Comparison of ENCODE assay signal across 10 cellular contexts in genomic region chr11:74004694-74005615, GRCh38. TPM values are rescaled to one million over a fixed set of nuclear protein-coding genes. Genes with fewer than 3 reads are reported as not detected.
DNase-seq lines count a peak whose midpoint lies in the region; ATAC-seq, FAIRE-seq and TF ChIP-seq lines count a peak whose summit lies in the region.
"Had no signal": no experiment of that assay in that cellular context is flagged by ENCODE, and none has a peak within 500 bp of the region (broad histone marks: within the 10 kb centered on the region; RNA-seq: fewer than 3 reads in every experiment).

No MANE protein-coding gene starts in this region.

- TF ChIP-seq CTCF in WTC11 (IDR thresholded peaks at IDR 0.05), result no peak

- no peak overlapping the region for H3K27ac Mint-ChIP-seq in WTC11
- peak overlapping the region; percentile 94 for H3K27ac Mint-ChIP-seq in activated naive CD8-positive, alpha-beta T cell treated with anti-CD3 and anti-CD28 coated beads for 36 hours

- FAIRE-seq in RCC 7860 (lab: Jason Lieb, UNC), result no peak
- FAIRE-seq: colon had no signal

- CTCF ChIA-PET in WTC11 (lab: Charles Lee), result no interaction called here

- no peaks in the 10 kb centered on the region for H3K27me3 Mint-ChIP-seq in WTC11 (ENCODE audit: low read depth)
- no peaks in the 10 kb centered on the region for H3K27me3 Mint-ChIP-seq in activated naive CD8-positive, alpha-beta T cell treated with anti-CD3 and anti-CD28 coated beads for 36 hours

- H3K4me3 Mint-ChIP-seq in WTC11, result no peak overlapping the region
- peak overlapping the region; percentile 70 for H3K4me3 Mint-ChIP-seq in activated naive CD8-positive, alpha-beta T cell treated with anti-CD3 and anti-CD28 coated beads for 36 hours

- no peaks in the 10 kb centered on the region for H3K9me3 Mint-ChIP-seq in WTC11
- H3K9me3 Mint-ChIP-seq in activated naive CD8-positive, alpha-beta T cell treated with anti-CD3 and anti-CD28 coated beads for 36 hours, result no peaks in the 10 kb centered on the region

- DNase-seq in GF-D8 (lab: John Stamatoyannopoulos, UW) (peak; percentile 11), WTC11 (ENCODE audit: low spot score) (no peak), RCC 7860 (ENCODE audit: low spot score) (no peak), GM03348 (ENCODE audit: low spot score) (no peak)
- DNase-seq in activated naive CD8-positive, alpha-beta T cell treated with anti-CD3 and anti-CD28 coated beads for 36 hours, result peak; percentile 81
- DNase-seq in stimulated activated CD4-positive, alpha-beta T cell treated with anti-CD3 and anti-CD28 coated beads, Interleukin-1b, Interleukin-23, amount 100 ng/mL, for 48 hours, result peak; percentile 83

- H3K4me1 Mint-ChIP-seq in WTC11, result peaks cover 10% of the 10 kb centered on the region
- H3K4me1 Mint-ChIP-seq in activated naive CD8-positive, alpha-beta T cell treated with anti-CD3 and anti-CD28 coated beads for 36 hours, result peaks cover 60% of the 10 kb centered on the region

- ATAC-seq in WTC11, result peak; percentile 69
- no peak for ATAC-seq in HG02678 (IDR thresholded peaks at IDR 0.05; ENCODE audit: unreplicated experiment)
- ATAC-seq in GM21367 (IDR thresholded peaks at IDR 0.05; ENCODE audit: unreplicated experiment), result no peak

- POLR2A ChIA-PET in WTC11 (lab: Charles Lee), result no interaction called here

- no peaks in the 10 kb centered on the region for H3K36me3 Mint-ChIP-seq in WTC11
- H3K36me3 Mint-ChIP-seq in activated naive CD8-positive, alpha-beta T cell treated with anti-CD3 and anti-CD28 coated beads for 36 hours, result peaks cover 22% of the 10 kb centered on the region

TF ChIP-seq in WTC11, 78 proteins besides CTCF, POLR2A, EP300 and RAD21:
- no peak for TF ChIP-seq ZNF281 (CRISPR knock-in tag; IDR thresholded peaks at IDR 0.05)
- no peak for TF ChIP-seq ZBTB21 (CRISPR knock-in tag; IDR thresholded peaks at IDR 0.05; ENCODE audit: borderline replicate concordance)
- no peak for TF ChIP-seq SP1 (CRISPR knock-in tag; conservative IDR thresholded peaks at IDR 0.05)
- no peak for TF ChIP-seq PRRX2 (CRISPR knock-in tag; IDR thresholded peaks at IDR 0.05)
- no peak for TF ChIP-seq ZSCAN18 (CRISPR knock-in tag; IDR thresholded peaks at IDR 0.05)
- no peak for TF ChIP-seq STAT6 (CRISPR knock-in tag; conservative IDR thresholded peaks at IDR 0.05; ENCODE audit: low read depth)
- TF ChIP-seq JUN (CRISPR knock-in tag; IDR thresholded peaks at IDR 0.05), result no peak
- TF ChIP-seq TEAD4 (CRISPR knock-in tag; IDR thresholded peaks at IDR 0.05), result no peak
- no peak for TF ChIP-seq GTF2I (CRISPR knock-in tag; conservative IDR thresholded peaks at IDR 0.05)
- no peak for TF ChIP-seq ATF3 (CRISPR knock-in tag; conservative IDR thresholded peaks at IDR 0.05)
- TF ChIP-seq FOXJ3 (CRISPR knock-in tag; IDR thresholded peaks at IDR 0.05; ENCODE audit: borderline replicate concordance), result no peak

RNA-seq across cellular contexts. Expression of gene UCP3, which starts 3.9 kb away (rescaled TPM):
- total RNA-seq in WTC11 (2021), result 0.50 to 0.73 TPM (median 0.55 TPM) in 3 replicates
- total RNA-seq in activated naive CD8-positive, alpha-beta T cell treated with anti-CD3 and anti-CD28 coated beads for 36 hours, result 1 to 10 TPM in 1 of 2 experiments, under 1 TPM in 1; 0.89 to 1.1 TPM
- total RNA-seq: H4 had no signal

RNA-seq across cellular contexts. Expression of gene UCP2, which starts 22.3 kb away (rescaled TPM):
- total RNA-seq in WTC11 (2021), result 54.0 to 66.8 TPM (median 64.2 TPM) in 3 replicates
- total RNA-seq in activated naive CD8-positive, alpha-beta T cell treated with anti-CD3 and anti-CD28 coated beads for 36 hours, result 100 to 1,000 TPM; 180 to 181 TPM

RNA-seq across cellular contexts. Expression of gene DNAJB13, which starts 54.1 kb away (rescaled TPM):
- 0.18 to 0.24 TPM (median 0.21 TPM) in 3 replicates for total RNA-seq in WTC11 (2021)
- under 1 TPM; 0.18 to 0.21 TPM for total RNA-seq in activated naive CD8-positive, alpha-beta T cell treated with anti-CD3 and anti-CD28 coated beads for 36 hours
- total RNA-seq: H4 had no signal

Comparison
In these comparisons a context has a peak if more than half of its experiments do, and no peak if none do; other contexts are left out.
1. DNase-seq: peak in GF-D8 (single experiment), activated naive CD8-positive, alpha-beta T cell treated with anti-CD3 and anti-CD28 coated beads for 36 hours (single experiment) and stimulated activated CD4-positive, alpha-beta T cell treated with anti-CD3 and anti-CD28 coated beads, Interleukin-1b, Interleukin-23, amount 100 ng/mL, for 48 hours (single experiment); none in WTC11 (single experiment), RCC 7860 (single experiment) and GM03348 (single experiment).